ENCODE assay signal across 8 cellular contexts in genomic region chr19:3762130-3762473, GRCh38. TPM values are rescaled to one million over a fixed set of nuclear protein-coding genes. Genes with fewer than 3 reads are reported as not detected.
DNase-seq lines count a peak whose midpoint lies in the region; FAIRE-seq and TF ChIP-seq lines count a peak whose summit lies in the region.

No MANE protein-coding gene starts in this region.

- H3K27me3 ChIP-seq in HUES6 (ENCODE audit: control insufficient read depth, insufficient read depth, low read length): no peaks in the 10 kb centered on the region
- H3K27me3 ChIP-seq in mucosa of rectum (ENCODE audit: control insufficient read depth in 2 of 2, insufficient read depth in 2 of 2, low read length in 2 of 2): no peaks in the 10 kb centered on the region

- H3K36me3 ChIP-seq in HUES6 (ENCODE audit: control insufficient read depth, insufficient read depth, low read length): peaks cover 28% of the 10 kb centered on the region
- peaks cover 13 to 22% of the 10 kb centered on the region in 2 donors for H3K36me3 ChIP-seq in mucosa of rectum (ENCODE audit: control insufficient read depth in 2 of 2, insufficient read depth in 2 of 2, low read length in 2 of 2)

- no peak for DNase-seq in MCF 10A (ENCODE audit: unreplicated experiment)
- no peak for DNase-seq in HPDE6-E6E7 (ENCODE audit: extremely low spot score)
- DNase-seq in GM12892 (ENCODE audit: insufficient read length): no peak
- DNase-seq in AML-193 (lab: John Stamatoyannopoulos, UW): no peak
- no peak for DNase-seq in NCI-H2227 (lab: John Stamatoyannopoulos, UW; ENCODE audit: unreplicated experiment)

- peaks cover 6% of the 10 kb centered on the region for H3K4me1 Mint-ChIP-seq in MCF 10A (ENCODE audit: insufficient read depth, unreplicated experiment)

- H3K27ac ChIP-seq in 22Rv1: peak overlapping the region; percentile 92
- H3K27ac ChIP-seq in HUES6 (ENCODE audit: low read depth, low read length): no peak overlapping the region
- peak overlapping the region; percentile 98 to 100 for H3K27ac ChIP-seq in mucosa of rectum (ENCODE audit: low read depth in 2 of 2, low read length in 2 of 2)

- POLR2A ChIA-PET in MCF 10A (lab: Yijun Ruan, JAX): interaction anchor here (0.6 to 3.5 kb wide), 20 partner anchors 9 to 1286 kb away, joined by 3 to 33 read pairs (median 6); partner anchors contain the start of genes CHAF1A, DAPK3, EEF2 and GADD45B

- no peaks in the 10 kb centered on the region for H3K9me3 Mint-ChIP-seq in MCF 10A (ENCODE audit: unreplicated experiment)

- peak overlapping the region; percentile 98 for H3K27ac Mint-ChIP-seq in MCF 10A (ENCODE audit: low read depth, unreplicated experiment)

- H3K9me3 ChIP-seq in HUES6 (ENCODE audit: control insufficient read depth, insufficient read depth, low read depth, low read length): no peaks in the 10 kb centered on the region
- H3K9me3 ChIP-seq in mucosa of rectum (ENCODE audit: control insufficient read depth in 2 of 2, low read length in 2 of 2): no peaks in the 10 kb centered on the region

- TF ChIP-seq POLR2A in GM12892 (IDR thresholded peaks at IDR 0.05; ENCODE audit: low read depth, low read length): no peak

- no peaks in the 10 kb centered on the region for H3K27me3 Mint-ChIP-seq in MCF 10A (ENCODE audit: insufficient read depth, unreplicated experiment)

- peaks cover 4% of the 10 kb centered on the region; the same call in 1 of the 2 replicates for H3K4me1 ChIP-seq in HUES6 (ENCODE audit: control insufficient read depth, insufficient read depth, low read length)
- peaks cover 18 to 21% of the 10 kb centered on the region in 2 donors for H3K4me1 ChIP-seq in mucosa of rectum (ENCODE audit: control insufficient read depth in 2 of 2, insufficient read depth in 2 of 2, low read length in 2 of 2)

- intact Hi-C loops in MCF 10A (cut with micrococcal nuclease): loop anchor here (10.0 kb wide), 1 partner anchor 63 kb away; no protein-coding TSS in a partner anchor

- peaks cover 37% of the 10 kb centered on the region for H3K36me3 Mint-ChIP-seq in MCF 10A (ENCODE audit: insufficient read depth, unreplicated experiment)

- TF ChIP-seq CTCF in 22Rv1 (IDR thresholded peaks at IDR 0.05) (no peak), MCF 10A (IDR thresholded peaks at IDR 0.05; ENCODE audit: unreplicated experiment) (no peak)

- FAIRE-seq in GM12892 (lab: Jason Lieb, UNC): no peak

- H3K9ac ChIP-seq in HUES6 (ENCODE audit: low read length) (no peak overlapping the region), mucosa of rectum (ENCODE audit: low read depth in 1 of 2, low read length in 2 of 2) (peak overlapping the region in 1 of 2 donors; percentile 93)

- CTCF ChIA-PET in MCF 10A (lab: Yijun Ruan, JAX): interaction anchor here (0.6 to 2.4 kb wide), 12 partner anchors 9 to 632 kb away, joined by 3 to 11 read pairs (median 4); partner anchors contain the start of gene DAPK3

- no TSS peak for BruUV-seq in MCF 10A (replicated peaks; lab: Mats Ljungman, UMichigan)

- peak overlapping the region; percentile 92 for H3K4me3 ChIP-seq in HUES6 (ENCODE audit: low read depth, low read length)
- H3K4me3 ChIP-seq in mucosa of rectum (ENCODE audit: low read length in 2 of 2): peak overlapping the region; percentile 80 to 98

- peak overlapping the region; percentile 92 for H3K4me3 Mint-ChIP-seq in MCF 10A (ENCODE audit: unreplicated experiment)

RNA-seq across cellular contexts. Expression of gene MRPL54, which starts 0.4 kb away (rescaled TPM):
- total RNA-seq in MCF 10A (2022): 85.0 and 85.7 TPM in 2 replicates
- 45.5 TPM for polyA plus RNA-seq in GM12892 (2012; ENCODE audit: missing spikeins)

RNA-seq across cellular contexts. Expression of gene APBA3, which starts 0.6 kb away (rescaled TPM):
- 22.9 and 27.6 TPM in 2 replicates for total RNA-seq in MCF 10A (2022)
- polyA plus RNA-seq in GM12892 (2012; ENCODE audit: missing spikeins): 10.9 TPM

RNA-seq across cellular contexts. Expression of gene RAX2, which starts 9.9 kb away (rescaled TPM):
- total RNA-seq in MCF 10A (2022): not detected in 2 replicates
- polyA plus RNA-seq in GM12892 (2012; ENCODE audit: missing spikeins): not detected

RNA-seq across cellular contexts. Expression of gene MATK, which starts 24.1 kb away (rescaled TPM):
- not detected in 2 replicates for total RNA-seq in MCF 10A (2022)
- 0.66 TPM for polyA plus RNA-seq in GM12892 (2012; ENCODE audit: missing spikeins)

RNA-seq across cellular contexts. Expression of gene TJP3, which starts 53.9 kb away (rescaled TPM):
- 0.69 and 1.6 TPM in 2 replicates for total RNA-seq in MCF 10A (2022)
- not detected for polyA plus RNA-seq in GM12892 (2012; ENCODE audit: missing spikeins)
